Comparison of ENCODE assay signal across 1 cellular context in genomic region chr20:57999465-58000111, GRCh38.
TF ChIP-seq lines count a peak whose summit lies in the region.

No MANE protein-coding gene starts in this region.

TF ChIP-seq in SK-N-SH treated with all-trans-retinoic acid at 6 μM for 48 hours, 23 proteins besides CTCF, POLR2A, EP300 and RAD21 (continued from another document):
- TF ChIP-seq PATZ1 (CRISPR knock-in tag; IDR thresholded peaks at IDR 0.05; ENCODE audit: borderline replicate concordance) (no peak), CSDC2 (CRISPR knock-in tag; IDR thresholded peaks at IDR 0.05) (no peak), ZFP3 (CRISPR knock-in tag; IDR thresholded peaks at IDR 0.05) (no peak), CREB5 (CRISPR knock-in tag; IDR thresholded peaks at IDR 0.05; ENCODE audit: low read depth) (no peak), OSR1 (CRISPR knock-in tag; IDR thresholded peaks at IDR 0.05) (no peak), ZNF565 (CRISPR knock-in tag; conservative IDR thresholded peaks at IDR 0.05; ENCODE audit: low read depth) (no peak), TOX (CRISPR knock-in tag; IDR thresholded peaks at IDR 0.05; ENCODE audit: borderline replicate concordance) (no peak)
TF ChIP-seq in SK-N-SH treated with all-trans-retinoic acid at 6 μM for 48 hours: peak in this region for 0.
